In the genomic region with DNA sequence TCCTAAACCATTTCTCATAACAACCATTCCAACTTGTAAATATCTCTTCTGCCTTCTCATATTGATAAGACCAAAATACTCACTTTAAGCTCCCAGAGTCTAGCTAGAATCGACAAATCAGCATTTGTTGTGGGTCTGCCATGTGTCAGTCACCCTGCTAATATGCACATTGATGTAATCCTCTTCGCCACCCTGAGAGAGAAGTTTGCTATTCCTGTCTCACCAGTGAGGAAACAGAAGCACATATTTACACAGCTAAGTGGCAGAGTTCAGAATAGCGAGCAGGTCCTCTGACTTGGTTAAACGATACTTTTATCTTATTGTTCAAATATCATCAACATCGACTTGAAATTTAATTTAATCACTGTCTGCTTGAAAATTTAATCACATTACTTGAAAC, we compare ENCODE assay signal across 26 cellular contexts.
"Had no signal": no experiment of that assay in that cellular context is flagged by ENCODE, and none has a peak within 500 bp of the region (broad histone marks: within the 10 kb centered on the region; RNA-seq: fewer than 3 reads in every experiment).

No MANE protein-coding gene starts in this region.

- H3K27me3 ChIP-seq: gastrocnemius medialis, heart left ventricle, hepatocyte, right atrium auricular region, stomach, vagina had no signal

- H3K9me3 ChIP-seq: gastrocnemius medialis, prostate gland, right atrium auricular region, stomach, thyroid gland, vagina had no signal

- H3K4me3 ChIP-seq: gastrocnemius medialis, heart left ventricle, hepatocyte, prostate gland, right atrium auricular region, stomach, thyroid gland, vagina had no signal

- DNase-seq: cortex of kidney; effector memory CD8-positive, alpha-beta T cell; foreskin fibroblast; gastrocnemius medialis; heart left ventricle; kidney; mesenchymal stem cell; midbrain; naive thymus-derived CD8-positive, alpha-beta T cell; nephron progenitor cell; nucleus accumbens; stimulated activated CD4-positive, alpha-beta T cell treated with anti-CD3 and anti-CD28 coated beads, Interleukin-2, amount 100 ng/mL, for 24 hours; stimulated activated CD4-positive, alpha-beta T cell treated with anti-CD3 and anti-CD28 coated beads, Interleukin-4, amount 100 ng/mL, for 24 hours; stimulated activated naive CD4-positive, alpha-beta T cell treated with Interleukin-2 at 50 U/mL for 16 hours; stomach; thyroid gland; trophoblast cell had no signal

- H3K27ac ChIP-seq: epithelial cell of prostate, gastrocnemius medialis, heart left ventricle, hepatocyte, prostate gland, right atrium auricular region, stomach, thyroid gland, vagina had no signal

- ATAC-seq: effector memory CD8-positive, alpha-beta T cell; esophagus mucosa; gastrocnemius medialis; heart left ventricle; left lobe of liver; naive thymus-derived CD8-positive, alpha-beta T cell; sciatic nerve; stimulated activated effector memory CD8-positive, alpha-beta T cell treated with anti-CD3 and anti-CD28 coated beads, Interleukin-12 subunit alpha, Interleukin-12 subunit beta, amount 100 ng/mL, for 72 hours had no signal

- H3K36me3 ChIP-seq: gastrocnemius medialis, heart left ventricle, prostate gland, right atrium auricular region, stomach, thyroid gland, vagina had no signal

- H3K4me1 ChIP-seq: gastrocnemius medialis, heart left ventricle, prostate gland, right atrium auricular region, stomach, thyroid gland, vagina had no signal
